ENCODE assay signal across 24 cellular contexts in the genomic region with DNA sequence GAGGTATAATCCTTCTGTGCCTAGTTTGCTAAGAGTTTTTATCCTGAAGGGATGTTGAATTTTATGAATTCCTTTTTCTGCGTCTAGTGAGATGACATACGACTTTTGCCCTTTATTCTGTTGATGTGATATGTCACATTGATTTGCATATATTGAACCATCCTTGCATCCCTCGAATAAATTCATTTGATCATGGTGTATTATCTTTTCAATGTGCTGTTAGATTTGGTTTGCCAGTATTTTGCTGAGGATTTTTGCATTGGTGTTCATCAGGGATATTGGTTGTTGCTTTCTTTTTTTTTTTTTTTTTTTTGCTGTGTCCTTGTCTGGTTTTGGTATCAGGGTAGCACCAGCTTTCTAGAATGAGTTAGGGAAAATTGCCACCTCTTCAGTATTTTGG. TPM values are rescaled to one million over a fixed set of nuclear protein-coding genes. Genes with fewer than 3 reads are reported as not detected.
DNase-seq lines count a peak whose midpoint lies in the region; ATAC-seq, FAIRE-seq and TF ChIP-seq lines count a peak whose summit lies in the region.
"Had no signal": no experiment of that assay in that cellular context is flagged by ENCODE, and none has a peak within 500 bp of the region (broad histone marks: within the 10 kb centered on the region; RNA-seq: fewer than 3 reads in every experiment).

No MANE protein-coding gene starts in this region.

- H3K79me2 ChIP-seq in GM23248 (ENCODE audit: insufficient read depth) = peaks cover 83% of the 10 kb centered on the region

- no peak overlapping the region for H3K4me3 Mint-ChIP-seq in activated CD8-positive, alpha-beta T cell treated with anti-CD3 and anti-CD28 coated beads for 36 hours
- H3K4me3 Mint-ChIP-seq in activated CD8-positive, alpha-beta T cell treated with anti-CD3 and anti-CD28 coated beads, Interleukin-2, amount 10 ng/mL, durations not matched to agents 7 days and 5 days = no peak overlapping the region
- H3K4me3 Mint-ChIP-seq in activated T-helper 17 cell treated with anti-CD3 and anti-CD28 coated beads, Interleukin-2, amount 50 U/mL, for 72 hours = no peak overlapping the region

- H3K4me3 ChIP-seq in GM23248 = no peak overlapping the region
- H3K4me3 ChIP-seq: HAP-1, MG63 had no signal

- H3K9me3 Mint-ChIP-seq in activated CD8-positive, alpha-beta T cell treated with anti-CD3 and anti-CD28 coated beads for 36 hours = peaks cover 27% of the 10 kb centered on the region
- peaks cover 22% of the 10 kb centered on the region for H3K9me3 Mint-ChIP-seq in activated CD8-positive, alpha-beta T cell treated with anti-CD3 and anti-CD28 coated beads, Interleukin-2, amount 10 ng/mL, durations not matched to agents 7 days and 5 days (ENCODE audit: insufficient read depth)
- H3K9me3 Mint-ChIP-seq in activated T-helper 17 cell treated with anti-CD3 and anti-CD28 coated beads, Interleukin-2, amount 50 U/mL, for 72 hours = peaks cover 9% of the 10 kb centered on the region

- no peak for DNase-seq in activated CD8-positive, alpha-beta T cell treated with anti-CD3 and anti-CD28 coated beads for 36 hours
- no peak for DNase-seq in activated CD8-positive, alpha-beta T cell treated with anti-CD3 and anti-CD28 coated beads, Interleukin-2, amount 10 ng/mL, durations not matched to agents 7 days and 5 days
- DNase-seq in GM23248 = peak; percentile 42
- DNase-seq in UCSD-AML1 (lab: John Stamatoyannopoulos, UW; ENCODE audit: unreplicated experiment) = no peak
- DNase-seq in NCI-H774 (lab: John Stamatoyannopoulos, UW) = no peak
- no peak for DNase-seq in CD1c-positive myeloid dendritic cell (ENCODE audit: extremely low spot score)
- DNase-seq: CD4-positive, alpha-beta T cell; IMR-90; Karpas-422; MG63; NCI-H1092 treated with DMSO at 0.1 percent for 48 hours; NCI-H146; NCI-H2029 treated with DMSO at 0.1 percent for 48 hours; NCI-H446 treated with DMSO at 0.1 percent for 48 hours; OCI-M1; SHP77; SK-N-SH had no signal

- H2AFZ ChIP-seq in GM23248 = no peak overlapping the region

- H3K27ac Mint-ChIP-seq in activated CD8-positive, alpha-beta T cell treated with anti-CD3 and anti-CD28 coated beads for 36 hours = peak overlapping the region; percentile 13
- H3K27ac Mint-ChIP-seq in activated CD8-positive, alpha-beta T cell treated with anti-CD3 and anti-CD28 coated beads, Interleukin-2, amount 10 ng/mL, durations not matched to agents 7 days and 5 days = no peak overlapping the region
- peak overlapping the region; percentile 22 for H3K27ac Mint-ChIP-seq in activated T-helper 17 cell treated with anti-CD3 and anti-CD28 coated beads, Interleukin-2, amount 50 U/mL, for 72 hours
- H3K27ac Mint-ChIP-seq: B cell; CD4-positive, alpha-beta T cell had no signal

- no peak overlapping the region for H3K4me2 ChIP-seq in GM23248 (ENCODE audit: unreplicated experiment)
- H3K4me2 ChIP-seq: SK-N-SH had no signal

- peaks cover 72% of the 10 kb centered on the region for H3K36me3 ChIP-seq in GM23248 (ENCODE audit: low read depth)

- H3F3A ChIP-seq in GM23248 (ENCODE audit: insufficient read depth) = no peaks in the 10 kb centered on the region

- no peaks in the 10 kb centered on the region for H3K9me2 ChIP-seq in GM23248 (ENCODE audit: insufficient read depth)
- H3K9me2 ChIP-seq: SK-N-SH had no signal

- peaks cover 78% of the 10 kb centered on the region for H3K36me3 Mint-ChIP-seq in activated CD8-positive, alpha-beta T cell treated with anti-CD3 and anti-CD28 coated beads for 36 hours (ENCODE audit: low read depth)
- peaks cover 84% of the 10 kb centered on the region for H3K36me3 Mint-ChIP-seq in activated CD8-positive, alpha-beta T cell treated with anti-CD3 and anti-CD28 coated beads, Interleukin-2, amount 10 ng/mL, durations not matched to agents 7 days and 5 days (ENCODE audit: low read depth)
- H3K36me3 Mint-ChIP-seq in activated T-helper 17 cell treated with anti-CD3 and anti-CD28 coated beads, Interleukin-2, amount 50 U/mL, for 72 hours (ENCODE audit: low read depth) = peaks cover 98% of the 10 kb centered on the region

- peaks cover 46% of the 10 kb centered on the region for H3K4me1 Mint-ChIP-seq in activated CD8-positive, alpha-beta T cell treated with anti-CD3 and anti-CD28 coated beads for 36 hours (ENCODE audit: low read depth)
- H3K4me1 Mint-ChIP-seq in activated CD8-positive, alpha-beta T cell treated with anti-CD3 and anti-CD28 coated beads, Interleukin-2, amount 10 ng/mL, durations not matched to agents 7 days and 5 days (ENCODE audit: low read depth) = peaks cover 18% of the 10 kb centered on the region
- H3K4me1 Mint-ChIP-seq in activated T-helper 17 cell treated with anti-CD3 and anti-CD28 coated beads, Interleukin-2, amount 50 U/mL, for 72 hours = peaks cover 40% of the 10 kb centered on the region

- peak; percentile 72 for FAIRE-seq in islet of Langerhans (lab: Jason Lieb, UNC)
- FAIRE-seq: D721Med, GM12892, HTR-8/SVneo had no signal

- POLR2A ChIA-PET in activated CD8-positive, alpha-beta T cell treated with anti-CD3 and anti-CD28 coated beads for 36 hours (lab: Charles Lee) = interaction anchor here (1.0 kb wide), 1 partner anchor 112 kb away, joined by 3 read pairs; no protein-coding TSS in a partner anchor
- POLR2A ChIA-PET in activated CD8-positive, alpha-beta T cell treated with anti-CD3 and anti-CD28 coated beads, Interleukin-2, amount 10 ng/mL, durations not matched to agents 7 days and 5 days (lab: Charles Lee) = interaction anchor here (0.9 to 1.0 kb wide), 2 partner anchors 9 to 10 kb away, joined by 3 read pairs; a partner anchor contains a TSS

- H3K27me3 ChIP-seq in GM23248 (replicated peaks; ENCODE audit: insufficient read depth) = no peaks in the 10 kb centered on the region
- H3K27me3 ChIP-seq: MG63 had no signal

- no peaks in the 10 kb centered on the region for H3K27me3 Mint-ChIP-seq in activated CD8-positive, alpha-beta T cell treated with anti-CD3 and anti-CD28 coated beads for 36 hours
- no peaks in the 10 kb centered on the region for H3K27me3 Mint-ChIP-seq in activated CD8-positive, alpha-beta T cell treated with anti-CD3 and anti-CD28 coated beads, Interleukin-2, amount 10 ng/mL, durations not matched to agents 7 days and 5 days (ENCODE audit: low read depth)
- H3K27me3 Mint-ChIP-seq in activated T-helper 17 cell treated with anti-CD3 and anti-CD28 coated beads, Interleukin-2, amount 50 U/mL, for 72 hours = no peaks in the 10 kb centered on the region
- H3K27me3 Mint-ChIP-seq: B cell; CD4-positive, alpha-beta T cell had no signal

- intact Hi-C loops in activated CD8-positive, alpha-beta T cell treated with anti-CD3 and anti-CD28 coated beads for 36 hours (cut with micrococcal nuclease) = no loop called here

- peaks cover 5% of the 10 kb centered on the region for H3K9me3 ChIP-seq in GM23248 (ENCODE audit: low read depth)
- H3K9me3 ChIP-seq: HAP-1, SK-N-SH had no signal

- no peak overlapping the region for H3K27ac ChIP-seq in GM23248

- no peak for ATAC-seq in activated CD8-positive, alpha-beta T cell treated with anti-CD3 and anti-CD28 coated beads for 36 hours
- ATAC-seq in activated CD8-positive, alpha-beta T cell treated with anti-CD3 and anti-CD28 coated beads, Interleukin-2, amount 10 ng/mL, durations not matched to agents 7 days and 5 days = no peak
- no peak for ATAC-seq in activated T-helper 17 cell treated with anti-CD3 and anti-CD28 coated beads, Interleukin-2, amount 50 U/mL, for 72 hours (replicated peaks)

- no peaks in the 10 kb centered on the region for H3K4me1 ChIP-seq in GM23248 (ENCODE audit: insufficient read depth)

- CTCF ChIA-PET in activated CD8-positive, alpha-beta T cell treated with anti-CD3 and anti-CD28 coated beads for 36 hours (lab: Charles Lee) = no interaction called here
- CTCF ChIA-PET in activated CD8-positive, alpha-beta T cell treated with anti-CD3 and anti-CD28 coated beads, Interleukin-2, amount 10 ng/mL, durations not matched to agents 7 days and 5 days (lab: Charles Lee) = no interaction called here

- no peaks in the 10 kb centered on the region for H4K20me1 ChIP-seq in GM23248 (ENCODE audit: insufficient read depth)

- TF ChIP-seq CTCF in activated CD8-positive, alpha-beta T cell treated with anti-CD3 and anti-CD28 coated beads for 36 hours (IDR thresholded peaks at IDR 0.05) = no peak

- WGBS in GM23248 (ENCODE audit: low coverage in 1 of 2, low lambda C conversion rate in 2 of 2, missing lambda C conversion rate in 2 of 2), 2 experiments = 98 to 99% methylated on average over 3 of the region's 3 CpGs

- in situ Hi-C loops in GM23248 (cut with MboI) = no loop called here

- H3K9ac ChIP-seq in GM23248 = no peak overlapping the region
- H3K9ac ChIP-seq: SK-N-SH had no signal

RNA-seq across cellular contexts. Expression of a gene that starts 9.1 kb away (rescaled TPM):
- total RNA-seq in activated CD8-positive, alpha-beta T cell treated with anti-CD3 and anti-CD28 coated beads for 36 hours = 10 to 100 TPM; 39.0 to 44.1 TPM
- 10 to 100 TPM; 38.8 to 41.4 TPM for total RNA-seq in activated CD8-positive, alpha-beta T cell treated with anti-CD3 and anti-CD28 coated beads, Interleukin-2, amount 10 ng/mL, durations not matched to agents 7 days and 5 days
- total RNA-seq in GM23248 (2014; rRNA removed; shearing (Covaris generic)) = 18.8 and 21.7 TPM in 2 replicates
- 47.9 and 53.1 TPM in 2 replicates for polyA plus RNA-seq in GM23248 (2016; fragmentation: Nextera tagmentation; extraction: Ambion mirVana)
- 10 to 100 TPM; 32.4 to 62.9 TPM for total RNA-seq in activated T-helper 17 cell treated with anti-CD3 and anti-CD28 coated beads, Interleukin-2, amount 50 U/mL, for 72 hours
